In genomic region chr3:10766049-10766705, GRCh38 we compare ENCODE assay signal across 32 cellular contexts. TPM values are rescaled to one million over a fixed set of nuclear protein-coding genes. Genes with fewer than 3 reads are reported as not detected.
"Had no signal": no experiment of that assay in that cellular context is flagged by ENCODE, and none has a peak within 500 bp of the region (broad histone marks: within the 10 kb centered on the region; RNA-seq: fewer than 3 reads in every experiment).

No MANE protein-coding gene starts in this region.

- DNase-seq: activated B cell treated with CpG ODN at 0.5 μM for 24 hours; activated CD4-positive, alpha-beta T cell treated with anti-CD3 and anti-CD28 coated beads for 1 hour; activated CD4-positive, alpha-beta T cell treated with anti-CD3 and anti-CD28 coated beads for 48 hours; activated CD8-positive, alpha-beta T cell treated with anti-CD3 and anti-CD28 coated beads for 36 hours; activated effector memory CD4-positive, alpha-beta T cell treated with anti-CD3 and anti-CD28 coated beads, Interleukin-2, amount 50 U/mL, for 16 hours; activated naive CD4-positive, alpha-beta T cell; activated naive CD4-positive, alpha-beta T cell treated with anti-CD3 and anti-CD28 coated beads, Interleukin-2, amount 50 U/mL, for 16 hours; activated naive CD8-positive, alpha-beta T cell treated with anti-CD3 and anti-CD28 coated beads for 36 hours; activated T-cell treated with anti-CD3 and anti-CD28 coated beads, Interleukin-2, amount 50 U/mL, for 1 hour; activated T-cell treated with anti-CD3 and anti-CD28 coated beads, Interleukin-2, amount 50 U/mL, for 72 hours; amniotic stem cell; aorta; brain microvascular endothelial cell; MM.1S; MV-4-11; NCI-H1092; NCI-H1436 treated with DMSO at 0.1 percent for 48 hours; NCI-H1694 treated with DMSO at 0.1 percent for 48 hours; NCI-H2029; NCI-H345; NCI-H510A; NCI-H526; NCI-H748 treated with DMSO at 0.1 percent for 48 hours; NK-92 treated with Interleukin-12 subunit alpha and Interleukin-12 subunit beta, amount 100 ng/mL, for 24 hours; PC-9; Right ventricle myocardium superior; SW 1271; T-helper 1 cell; T-helper 2 cell; T-helper 9 cell had no signal

RNA-seq across cellular contexts. Expression of gene SLC6A11, which starts 49.9 kb away (rescaled TPM):
- total RNA-seq: activated B cell treated with CpG ODN at 0.5 μM for 24 hours; activated CD8-positive, alpha-beta T cell treated with anti-CD3 and anti-CD28 coated beads for 36 hours; activated naive CD8-positive, alpha-beta T cell treated with anti-CD3 and anti-CD28 coated beads for 36 hours; activated T-cell treated with anti-CD3 and anti-CD28 coated beads, Interleukin-2, amount 50 U/mL, for 72 hours; activated T-helper 17 cell treated with anti-CD3 and anti-CD28 coated beads, Interleukin-2, amount 50 U/mL, for 72 hours; aorta; LHCN-M2; PC-9; Right ventricle myocardium superior had no signal
